Comparison of ENCODE assay signal across 29 cellular contexts in the genomic region with DNA sequence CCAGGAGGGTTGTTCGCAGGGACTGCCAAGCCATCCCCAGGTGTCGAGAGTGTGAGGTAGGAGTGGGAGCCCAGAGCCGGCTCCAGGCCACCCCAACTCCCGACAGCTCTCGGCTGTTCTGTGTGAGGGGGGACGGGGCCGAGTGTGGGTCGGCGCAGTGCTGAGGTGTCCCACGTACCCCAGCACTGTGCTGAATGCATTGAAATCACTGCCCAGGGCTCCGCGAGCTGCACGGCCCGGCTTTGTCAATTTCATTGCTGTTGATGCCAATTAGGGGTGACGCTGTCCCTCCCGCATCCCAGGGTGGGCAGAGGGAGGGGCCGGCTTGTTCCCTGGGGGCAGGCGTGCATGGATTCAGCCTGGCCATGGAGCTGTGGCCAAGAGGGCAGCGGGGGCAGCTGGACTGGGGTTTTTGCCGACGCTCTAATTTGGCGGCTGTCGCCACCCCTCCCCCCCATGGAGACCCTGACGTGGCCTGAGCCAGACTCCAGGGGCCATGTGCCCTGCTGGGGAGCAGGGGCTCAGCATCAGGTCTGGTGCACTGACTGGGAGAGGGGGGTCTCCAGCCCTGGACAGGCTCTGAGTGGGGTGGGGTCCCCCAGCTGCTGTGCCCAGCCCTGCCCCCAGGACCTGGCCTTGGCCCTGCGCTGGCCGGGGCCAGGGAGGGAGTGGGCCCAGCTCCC. TPM values are rescaled to one million over a fixed set of nuclear protein-coding genes. Genes with fewer than 3 reads are reported as not detected.
"Had no signal": no experiment of that assay in that cellular context is flagged by ENCODE, and none has a peak within 500 bp of the region (broad histone marks: within the 10 kb centered on the region; RNA-seq: fewer than 3 reads in every experiment).

No MANE protein-coding gene starts in this region.

- DNase-seq: activated CD4-positive, alpha-beta memory T cell treated with anti-CD3 and anti-CD28 coated beads, Interleukin-2, amount 10 ng/mL, durations not matched to agents 7 days and 5 days; activated CD4-positive, alpha-beta T cell treated with anti-CD3 and anti-CD28 coated beads for 1 hour; activated CD4-positive, alpha-beta T cell treated with anti-CD3 and anti-CD28 coated beads, Interleukin-2, amount 10 ng/mL, durations not matched to agents 7 days and 5 days; activated CD8-positive, alpha-beta memory T cell treated with anti-CD3 and anti-CD28 coated beads, Interleukin-2, amount 50 U/mL, for 48 hours; activated gamma-delta T cell; activated naive CD4-positive, alpha-beta T cell treated with anti-CD3 and anti-CD28 coated beads, Interleukin-2, amount 10 ng/mL, durations not matched to agents 7 days and 5 days; activated naive CD8-positive, alpha-beta T cell treated with anti-CD3 and anti-CD28 coated beads, Interleukin-2, amount 10 ng/mL, durations not matched to agents 7 days and 5 days; activated T-cell treated with anti-CD3 and anti-CD28 coated beads, Interleukin-2, amount 50 U/mL, for 24 hours; cerebellar nuclear complex; colonic mucosa; effector CD8-positive, alpha-beta T cell; erythroblast; gastrocnemius medialis; glutamatergic neuron; left lung; lower lobe of right lung; mucosa of descending colon; stimulated activated CD4-positive, alpha-beta T cell treated with anti-CD3 and anti-CD28 coated beads, Interleukin-15, amount 100 ng/mL, for 24 hours; stimulated activated CD4-positive, alpha-beta T cell treated with anti-CD3 and anti-CD28 coated beads, Interleukin-2, amount 100 ng/mL, for 24 hours; stimulated activated naive CD4-positive, alpha-beta T cell treated with Interleukin-2 at 50 U/mL for 16 hours; T-helper 2 cell had no signal

- H3K9me3 Mint-ChIP-seq: activated CD4-positive, alpha-beta memory T cell treated with anti-CD3 and anti-CD28 coated beads, Interleukin-2, amount 10 ng/mL, durations not matched to agents 7 days and 5 days; activated CD4-positive, alpha-beta T cell treated with anti-CD3 and anti-CD28 coated beads, Interleukin-2, amount 10 ng/mL, durations not matched to agents 7 days and 5 days; activated naive CD4-positive, alpha-beta T cell treated with anti-CD3 and anti-CD28 coated beads, Interleukin-2, amount 10 ng/mL, durations not matched to agents 7 days and 5 days; activated naive CD8-positive, alpha-beta T cell treated with anti-CD3 and anti-CD28 coated beads, Interleukin-2, amount 10 ng/mL, durations not matched to agents 7 days and 5 days; activated T-cell treated with anti-CD3 and anti-CD28 coated beads, Interleukin-2, amount 50 U/mL, for 24 hours; brain; natural killer cell treated with Interleukin-12 subunit alpha and Interleukin-12 subunit beta and Interleukin-15 and Interleukin-18, amount 100 ng/mL, for 72 hours; type B pancreatic cell had no signal

- H3K4me1 ChIP-seq: colonic mucosa had no signal

- H3K36me3 Mint-ChIP-seq: activated naive CD4-positive, alpha-beta T cell treated with anti-CD3 and anti-CD28 coated beads, Interleukin-2, amount 10 ng/mL, durations not matched to agents 7 days and 5 days; activated naive CD8-positive, alpha-beta T cell treated with anti-CD3 and anti-CD28 coated beads, Interleukin-2, amount 10 ng/mL, durations not matched to agents 7 days and 5 days; brain; natural killer cell treated with Interleukin-12 subunit alpha and Interleukin-12 subunit beta and Interleukin-15 and Interleukin-18, amount 100 ng/mL, for 72 hours; type B pancreatic cell had no signal

- H3K27me3 ChIP-seq: ascending aorta, cardiac muscle cell, colonic mucosa, gastrocnemius medialis, left lung, vagina had no signal

- H3K36me3 ChIP-seq: ascending aorta, cardiac muscle cell, colonic mucosa, thoracic aorta, vagina had no signal

- H3K4me3 ChIP-seq: ascending aorta, cardiac muscle cell, colonic mucosa, gastrocnemius medialis, left lung, lower lobe of right lung, mucosa of descending colon, smooth muscle cell, thoracic aorta, vagina had no signal

- H3K4me2 ChIP-seq: smooth muscle cell had no signal

- H3K27ac ChIP-seq: cardiac muscle cell, colonic mucosa, gastrocnemius medialis, left lung, lower lobe of right lung, vagina had no signal

- H3K27me3 Mint-ChIP-seq: activated CD4-positive, alpha-beta memory T cell treated with anti-CD3 and anti-CD28 coated beads, Interleukin-2, amount 10 ng/mL, durations not matched to agents 7 days and 5 days; activated CD4-positive, alpha-beta T cell treated with anti-CD3 and anti-CD28 coated beads, Interleukin-2, amount 10 ng/mL, durations not matched to agents 7 days and 5 days; activated naive CD4-positive, alpha-beta T cell treated with anti-CD3 and anti-CD28 coated beads, Interleukin-2, amount 10 ng/mL, durations not matched to agents 7 days and 5 days; activated naive CD8-positive, alpha-beta T cell treated with anti-CD3 and anti-CD28 coated beads, Interleukin-2, amount 10 ng/mL, durations not matched to agents 7 days and 5 days; activated T-cell treated with anti-CD3 and anti-CD28 coated beads, Interleukin-2, amount 50 U/mL, for 24 hours; brain; natural killer cell treated with Interleukin-12 subunit alpha and Interleukin-12 subunit beta and Interleukin-15 and Interleukin-18, amount 100 ng/mL, for 72 hours; type B pancreatic cell had no signal

- H3K9me3 ChIP-seq: ascending aorta, colonic mucosa, gastrocnemius medialis, left lung, lower lobe of right lung, mucosa of descending colon, thoracic aorta, vagina had no signal

- ATAC-seq: gastrocnemius medialis; left lung; lower lobe of right lung; mucosa of descending colon; natural killer cell treated with Interleukin-12 subunit alpha and Interleukin-12 subunit beta and Interleukin-15 and Interleukin-18, amount 100 ng/mL, for 72 hours had no signal

- H3K4me3 Mint-ChIP-seq: activated CD4-positive, alpha-beta memory T cell treated with anti-CD3 and anti-CD28 coated beads, Interleukin-2, amount 10 ng/mL, durations not matched to agents 7 days and 5 days; activated CD4-positive, alpha-beta T cell treated with anti-CD3 and anti-CD28 coated beads, Interleukin-2, amount 10 ng/mL, durations not matched to agents 7 days and 5 days; activated naive CD4-positive, alpha-beta T cell treated with anti-CD3 and anti-CD28 coated beads, Interleukin-2, amount 10 ng/mL, durations not matched to agents 7 days and 5 days; activated naive CD8-positive, alpha-beta T cell treated with anti-CD3 and anti-CD28 coated beads, Interleukin-2, amount 10 ng/mL, durations not matched to agents 7 days and 5 days; activated T-cell treated with anti-CD3 and anti-CD28 coated beads, Interleukin-2, amount 50 U/mL, for 24 hours; brain; natural killer cell treated with Interleukin-12 subunit alpha and Interleukin-12 subunit beta and Interleukin-15 and Interleukin-18, amount 100 ng/mL, for 72 hours; type B pancreatic cell had no signal

- H3K27ac Mint-ChIP-seq: activated CD4-positive, alpha-beta memory T cell treated with anti-CD3 and anti-CD28 coated beads, Interleukin-2, amount 10 ng/mL, durations not matched to agents 7 days and 5 days; activated CD4-positive, alpha-beta T cell treated with anti-CD3 and anti-CD28 coated beads, Interleukin-2, amount 10 ng/mL, durations not matched to agents 7 days and 5 days; activated naive CD4-positive, alpha-beta T cell treated with anti-CD3 and anti-CD28 coated beads, Interleukin-2, amount 10 ng/mL, durations not matched to agents 7 days and 5 days; activated naive CD8-positive, alpha-beta T cell treated with anti-CD3 and anti-CD28 coated beads, Interleukin-2, amount 10 ng/mL, durations not matched to agents 7 days and 5 days; activated T-cell treated with anti-CD3 and anti-CD28 coated beads, Interleukin-2, amount 50 U/mL, for 24 hours; brain; natural killer cell treated with Interleukin-12 subunit alpha and Interleukin-12 subunit beta and Interleukin-15 and Interleukin-18, amount 100 ng/mL, for 72 hours; type B pancreatic cell had no signal

- H3K4me1 Mint-ChIP-seq: activated CD4-positive, alpha-beta memory T cell treated with anti-CD3 and anti-CD28 coated beads, Interleukin-2, amount 10 ng/mL, durations not matched to agents 7 days and 5 days; activated CD4-positive, alpha-beta T cell treated with anti-CD3 and anti-CD28 coated beads, Interleukin-2, amount 10 ng/mL, durations not matched to agents 7 days and 5 days; activated naive CD4-positive, alpha-beta T cell treated with anti-CD3 and anti-CD28 coated beads, Interleukin-2, amount 10 ng/mL, durations not matched to agents 7 days and 5 days had no signal

RNA-seq across cellular contexts. Expression of a gene that starts 23.1 kb away (rescaled TPM):
- total RNA-seq: ascending aorta had no signal
